Comparison of ENCODE assay signal across 8 cellular contexts in genomic region chr2:108787209-108787558, GRCh38. TPM values are rescaled to one million over a fixed set of nuclear protein-coding genes. Genes with fewer than 3 reads are reported as not detected.
DNase-seq lines count a peak whose midpoint lies in the region; ATAC-seq and TF ChIP-seq lines count a peak whose summit lies in the region.

No MANE protein-coding gene starts in this region.

- no peaks in the 10 kb centered on the region for H4K20me1 ChIP-seq in Loucy (ENCODE audit: insufficient read depth, low read length, poor library complexity, severe bottlenecking)

- H3K9me2 ChIP-seq in Loucy (replicated peaks; ENCODE audit: low read depth, low read length): no peaks in the 10 kb centered on the region

- peak overlapping the region; percentile 80; the same call in 1 of the 2 replicates for H2AFZ ChIP-seq in Loucy (ENCODE audit: low read length)

- H3K9me3 ChIP-seq in Loucy (ENCODE audit: insufficient read depth, low read depth, low read length): no peaks in the 10 kb centered on the region
- H3K9me3 ChIP-seq in duodenal mucosa (ENCODE audit: control insufficient read depth in 1 of 2, low read length in 2 of 2): no peaks in the 10 kb centered on the region

- H3K4me1 ChIP-seq in Loucy (ENCODE audit: insufficient read depth, low read length, poor library complexity, severe bottlenecking) (peaks cover 14% of the 10 kb centered on the region), duodenal mucosa (ENCODE audit: control insufficient read depth in 1 of 2, insufficient read depth in 2 of 2, low read length in 2 of 2) (peaks cover 6 to 13% of the 10 kb centered on the region in 2 donors)

- no peaks in the 10 kb centered on the region for H3K9me3 Mint-ChIP-seq in neural crest cell

- H3K9ac ChIP-seq in Loucy (ENCODE audit: low read depth, low read length, poor library complexity, severe bottlenecking): peak overlapping the region; percentile 77
- H3K9ac ChIP-seq in duodenal mucosa (ENCODE audit: low read depth in 1 of 2, low read length in 2 of 2): peak overlapping the region; percentile 58 to 85

- H3K4me2 ChIP-seq in Loucy (ENCODE audit: low read depth, low read length, poor library complexity, severe bottlenecking): peak overlapping the region; percentile 93

- peak overlapping the region; percentile 90 for H3K4me3 Mint-ChIP-seq in neural crest cell

- H3K27me3 ChIP-seq in Loucy (ENCODE audit: insufficient read depth, low read length, poor library complexity, severe bottlenecking) (no peaks in the 10 kb centered on the region), duodenal mucosa (ENCODE audit: control insufficient read depth in 1 of 2, insufficient read depth in 2 of 2, low read length in 2 of 2) (no peaks in the 10 kb centered on the region)

- DNase-seq in neural crest cell (ENCODE audit: low read depth, low spot score) (no peak), SIG-M5 treated with dmso at 0.1 percent for 504 hours (lab: John Stamatoyannopoulos, UW; ENCODE audit: unreplicated experiment) (no peak), NCI-H2107 treated with DMSO at 0.1 percent for 48 hours (lab: John Stamatoyannopoulos, UW; ENCODE audit: unreplicated experiment) (no peak)
- no peak for DNase-seq in activated CD4-positive, alpha-beta T cell treated with anti-CD3 and anti-CD28 coated beads for 1 hour

- H3K27me3 Mint-ChIP-seq in neural crest cell (ENCODE audit: low read depth): no peaks in the 10 kb centered on the region

- peaks cover 21% of the 10 kb centered on the region for H3K4me1 Mint-ChIP-seq in neural crest cell

- H3F3A ChIP-seq in Loucy (ENCODE audit: low read depth): 0 out of 2 replicates have a peak, but pooled peaks cover 3% of the 10 kb centered on the region

- H3K36me3 ChIP-seq in Loucy (ENCODE audit: insufficient read depth, low read length) (peaks cover 29% of the 10 kb centered on the region), duodenal mucosa (ENCODE audit: control insufficient read depth in 1 of 2, insufficient read depth in 2 of 2, low read length in 2 of 2) (peaks cover 12 to 27% of the 10 kb centered on the region in 2 donors)

- no peak for ATAC-seq in GM19452 (IDR thresholded peaks at IDR 0.05; ENCODE audit: unreplicated experiment)

- H3K27ac Mint-ChIP-seq in neural crest cell (ENCODE audit: unreplicated experiment): peak overlapping the region; percentile 78

- H3K79me2 ChIP-seq in Loucy (ENCODE audit: insufficient read depth, low read length): peaks cover 37% of the 10 kb centered on the region

- peak overlapping the region; percentile 87 for H3K27ac ChIP-seq in C4-2B
- no peak overlapping the region for H3K27ac ChIP-seq in duodenal mucosa (ENCODE audit: low read depth, low read length)

- H3K4me3 ChIP-seq in Loucy (ENCODE audit: low read length, poor library complexity, severe bottlenecking) (peak overlapping the region; percentile 83), duodenal mucosa (ENCODE audit: low read depth in 1 of 2, low read length in 2 of 2) (peak overlapping the region; percentile 74 to 94)

- no peak for TF ChIP-seq CTCF in C4-2B (conservative IDR thresholded peaks at IDR 0.05)
- no peak for TF ChIP-seq CTCF in Loucy (conservative IDR thresholded peaks at IDR 0.05; ENCODE audit: low read length)
- no peak for TF ChIP-seq CTCF in neural crest cell (conservative IDR thresholded peaks at IDR 0.05)

- peaks cover 14% of the 10 kb centered on the region for H3K36me3 Mint-ChIP-seq in neural crest cell (ENCODE audit: low read depth)

RNA-seq across cellular contexts. Expression of gene CCDC138, which starts 0.6 kb away (rescaled TPM):
- total RNA-seq in neural crest cell: 39.7 and 42.0 TPM in 2 replicates
